In the genomic region with DNA sequence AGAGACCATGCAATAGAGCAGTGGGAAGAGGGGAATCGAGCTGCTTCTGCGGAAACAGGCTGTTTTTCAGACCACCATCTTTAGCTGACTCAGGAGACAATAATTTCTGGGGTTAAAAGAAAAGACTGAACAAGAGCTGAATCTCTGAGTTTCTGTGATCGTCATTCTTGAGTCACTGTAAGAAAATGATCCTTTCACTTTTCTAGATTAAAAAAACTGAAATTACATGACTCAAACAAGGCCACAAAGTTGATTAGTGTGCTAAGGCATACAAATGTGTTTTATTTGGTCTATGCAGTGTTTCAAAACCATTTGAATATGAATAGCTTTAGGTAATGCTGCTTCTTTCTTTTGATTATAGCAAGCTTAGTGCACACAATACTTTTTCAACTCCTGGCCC, we compare ENCODE assay signal across 10 cellular contexts.
DNase-seq lines count a peak whose midpoint lies in the region; ATAC-seq lines count a peak whose summit lies in the region.
"Had no signal": no experiment of that assay in that cellular context is flagged by ENCODE, and none has a peak within 500 bp of the region (broad histone marks: within the 10 kb centered on the region; RNA-seq: fewer than 3 reads in every experiment).

No MANE protein-coding gene starts in this region.

- DNase-seq in activated CD4-positive, alpha-beta T cell treated with anti-CD3 and anti-CD28 coated beads for 36 hours: peak; percentile 13
- no peak for DNase-seq in activated CD4-positive, alpha-beta T cell treated with anti-CD3 and anti-CD28 coated beads, Interleukin-2, amount 10 ng/mL, durations not matched to agents 7 days and 5 days
- peak; percentile 81 for DNase-seq in RPMI7951 (ENCODE audit: low read depth)
- DNase-seq in dedifferentiated amniotic fluid mesenchymal stem cell (ENCODE audit: extremely low spot score): peak; percentile 68
- no peak for DNase-seq in MV-4-11 (lab: John Stamatoyannopoulos, UW)
- no peak for DNase-seq in posterior vena cava (ENCODE audit: low spot score)
- DNase-seq: DMS53, NCI-H446 treated with DMSO at 0.1 percent for 48 hours had no signal

- H3K9ac ChIP-seq in skeletal muscle satellite cell (ENCODE audit: low read depth, low read length): no peak overlapping the region

- peaks cover 6% of the 10 kb centered on the region for H3K9me3 Mint-ChIP-seq in activated CD4-positive, alpha-beta T cell treated with anti-CD3 and anti-CD28 coated beads for 36 hours (ENCODE audit: low read depth)
- H3K9me3 Mint-ChIP-seq in activated CD4-positive, alpha-beta T cell treated with anti-CD3 and anti-CD28 coated beads, Interleukin-2, amount 10 ng/mL, durations not matched to agents 7 days and 5 days: peaks cover 18% of the 10 kb centered on the region

- H3K4me3 Mint-ChIP-seq in activated CD4-positive, alpha-beta T cell treated with anti-CD3 and anti-CD28 coated beads for 36 hours: no peak overlapping the region
- no peak overlapping the region for H3K4me3 Mint-ChIP-seq in activated CD4-positive, alpha-beta T cell treated with anti-CD3 and anti-CD28 coated beads, Interleukin-2, amount 10 ng/mL, durations not matched to agents 7 days and 5 days

- no peaks in the 10 kb centered on the region for H3K36me3 ChIP-seq in skeletal muscle satellite cell (ENCODE audit: insufficient read depth, low read length)

- H3K36me3 Mint-ChIP-seq in activated CD4-positive, alpha-beta T cell treated with anti-CD3 and anti-CD28 coated beads for 36 hours (ENCODE audit: low read depth): peaks cover 3% of the 10 kb centered on the region
- H3K36me3 Mint-ChIP-seq in activated CD4-positive, alpha-beta T cell treated with anti-CD3 and anti-CD28 coated beads, Interleukin-2, amount 10 ng/mL, durations not matched to agents 7 days and 5 days (ENCODE audit: low read depth): peaks cover 20% of the 10 kb centered on the region

- CTCF ChIA-PET in activated CD4-positive, alpha-beta T cell treated with anti-CD3 and anti-CD28 coated beads for 36 hours (lab: Charles Lee): interaction anchor here (0.9 to 1.3 kb wide), 4 partner anchors 53 to 257 kb away, joined by 3 to 4 read pairs (median 3); a partner anchor contains a TSS
- CTCF ChIA-PET in activated CD4-positive, alpha-beta T cell treated with anti-CD3 and anti-CD28 coated beads, Interleukin-2, amount 10 ng/mL, durations not matched to agents 7 days and 5 days (lab: Charles Lee): no interaction called here

- H3K4me3 ChIP-seq in skeletal muscle satellite cell (ENCODE audit: low read length): no peak overlapping the region

- POLR2A ChIA-PET in activated CD4-positive, alpha-beta T cell treated with anti-CD3 and anti-CD28 coated beads for 36 hours (lab: Charles Lee): interaction anchor here (0.5 to 0.9 kb wide), 2 partner anchors 254 to 295 kb away, joined by 3 read pairs; no protein-coding TSS in a partner anchor
- POLR2A ChIA-PET in activated CD4-positive, alpha-beta T cell treated with anti-CD3 and anti-CD28 coated beads, Interleukin-2, amount 10 ng/mL, durations not matched to agents 7 days and 5 days (lab: Charles Lee): no interaction called here

- intact Hi-C loops in activated CD4-positive, alpha-beta T cell treated with anti-CD3 and anti-CD28 coated beads for 36 hours (cut with DNase I, micrococcal nuclease): loop anchor here (1.0 to 5.0 kb wide), 10 partner anchors 56 to 396 kb away; a partner anchor contains a TSS
- intact Hi-C loops in posterior vena cava (cut with DNase I): no loop called here

- H3K27me3 ChIP-seq in skeletal muscle satellite cell (ENCODE audit: control insufficient read depth, insufficient read depth, low read length): no peaks in the 10 kb centered on the region

- peak; percentile 86 for ATAC-seq in activated CD4-positive, alpha-beta T cell treated with anti-CD3 and anti-CD28 coated beads for 36 hours
- ATAC-seq in HG03159 (IDR thresholded peaks at IDR 0.05; ENCODE audit: unreplicated experiment): no peak

- H3K4me1 Mint-ChIP-seq in activated CD4-positive, alpha-beta T cell treated with anti-CD3 and anti-CD28 coated beads for 36 hours: peaks cover 33% of the 10 kb centered on the region
- H3K4me1 Mint-ChIP-seq in activated CD4-positive, alpha-beta T cell treated with anti-CD3 and anti-CD28 coated beads, Interleukin-2, amount 10 ng/mL, durations not matched to agents 7 days and 5 days: peaks cover 38% of the 10 kb centered on the region

- peaks cover 19% of the 10 kb centered on the region for H3K4me1 ChIP-seq in skeletal muscle satellite cell (ENCODE audit: control insufficient read depth, insufficient read depth, low read length)

- peak overlapping the region; percentile 47 for H3K4me2 ChIP-seq in skeletal muscle satellite cell (ENCODE audit: low read length)

- no peaks in the 10 kb centered on the region for H3K9me3 ChIP-seq in skeletal muscle satellite cell (replicated peaks; ENCODE audit: low read length)

- H3K27ac Mint-ChIP-seq in activated CD4-positive, alpha-beta T cell treated with anti-CD3 and anti-CD28 coated beads for 36 hours: peak overlapping the region; percentile 38
- no peak overlapping the region for H3K27ac Mint-ChIP-seq in activated CD4-positive, alpha-beta T cell treated with anti-CD3 and anti-CD28 coated beads, Interleukin-2, amount 10 ng/mL, durations not matched to agents 7 days and 5 days

- peaks cover 3% of the 10 kb centered on the region for H3K27me3 Mint-ChIP-seq in activated CD4-positive, alpha-beta T cell treated with anti-CD3 and anti-CD28 coated beads for 36 hours
- H3K27me3 Mint-ChIP-seq in activated CD4-positive, alpha-beta T cell treated with anti-CD3 and anti-CD28 coated beads, Interleukin-2, amount 10 ng/mL, durations not matched to agents 7 days and 5 days: peaks cover 9% of the 10 kb centered on the region

Comparison
In these comparisons a context has a peak if more than half of its experiments do, and no peak if none do; other contexts are left out.
1. DNase-seq: peak in activated CD4-positive, alpha-beta T cell treated with anti-CD3 and anti-CD28 coated beads for 36 hours (single experiment), RPMI7951 (single experiment) and dedifferentiated amniotic fluid mesenchymal stem cell (single experiment); none in activated CD4-positive, alpha-beta T cell treated with anti-CD3 and anti-CD28 coated beads, Interleukin-2, amount 10 ng/mL, durations not matched to agents 7 days and 5 days (single experiment), MV-4-11 (single experiment) and posterior vena cava (single experiment).
2. intact Hi-C loops: an anchor here in activated CD4-positive, alpha-beta T cell treated with anti-CD3 and anti-CD28 coated beads for 36 hours (1.0 to 5.0 kb wide); none called in posterior vena cava.